Comparison of ENCODE assay signal across 26 cellular contexts in the genomic region with DNA sequence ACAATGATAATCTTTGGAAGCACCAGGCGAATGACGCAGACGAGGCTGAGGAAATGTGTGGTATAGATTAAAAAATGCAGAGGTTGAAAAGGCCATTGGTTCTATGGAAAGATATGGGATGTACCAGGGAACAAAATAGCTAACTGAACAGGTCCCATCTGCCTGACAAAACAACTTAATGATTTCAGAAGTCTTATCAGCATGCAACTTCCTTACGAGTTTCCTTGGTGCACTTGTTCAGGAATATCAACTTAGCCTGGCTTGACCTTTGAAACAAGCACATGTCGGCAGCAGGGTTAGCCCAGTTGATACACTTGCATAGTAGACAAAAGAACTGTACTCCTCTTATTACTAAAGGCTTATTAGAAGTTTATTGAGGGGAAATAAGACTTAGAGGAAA.
"Had no signal": no experiment of that assay in that cellular context is flagged by ENCODE, and none has a peak within 500 bp of the region (broad histone marks: within the 10 kb centered on the region; RNA-seq: fewer than 3 reads in every experiment).

No MANE protein-coding gene starts in this region.

- H3K36me3 ChIP-seq: stomach, suprapubic skin, thoracic aorta, thyroid gland, tibial artery, tibial nerve, transverse colon, upper lobe of left lung, upper lobe of right lung, uterus, vagina had no signal

- H3K4me3 ChIP-seq: stomach, suprapubic skin, testis, thoracic aorta, thyroid gland, tibial artery, tibial nerve, transverse colon, upper lobe of left lung, upper lobe of right lung, uterus, vagina had no signal

- H3K4me1 ChIP-seq: stomach, suprapubic skin, testis, thyroid gland, tibial artery, tibial nerve, transverse colon, upper lobe of left lung, upper lobe of right lung, uterus, vagina had no signal

- H3K9me3 ChIP-seq: stomach, suprapubic skin, testis, thoracic aorta, thyroid gland, tibial artery, tibial nerve, transverse colon, upper lobe of left lung, upper lobe of right lung, uterus, vagina had no signal

- ATAC-seq: stimulated activated effector memory CD8-positive, alpha-beta T cell treated with anti-CD3 and anti-CD28 coated beads, Interleukin-12 subunit alpha, Interleukin-12 subunit beta, amount 100 ng/mL, for 72 hours; stimulated activated memory B cell treated with anti-CD40 and anti-IgM and Interleukin-4, amounts not matched to agents 10 μg/mL and 1 μg/mL and 100 μg/mL, for 72 hours; stimulated activated naive B cell treated with anti-CD40 and anti-IgM and Interleukin-4, amounts not matched to agents 10 μg/mL and 1 μg/mL and 100 μg/mL, for 72 hours; stimulated activated naive CD8-positive, alpha-beta T cell treated with anti-CD3 and anti-CD28 coated beads, Interleukin-15, amount 100 ng/mL, for 72 hours; stimulated activated naive CD8-positive, alpha-beta T cell treated with anti-CD3 and anti-CD28 coated beads, Interleukin-15, Interleukin-2, amounts not matched to agents 100 U/mL and 50 U/mL, for 24 hours; upper lobe of right lung had no signal

- H3K27me3 ChIP-seq: stomach, suprapubic skin, testis, thyroid gland, tibial artery, tibial nerve, transverse colon, upper lobe of left lung, upper lobe of right lung, uterus, vagina had no signal

- H3K27ac ChIP-seq: stomach, suprapubic skin, testis, thoracic aorta, thyroid gland, tibial artery, transverse colon, upper lobe of left lung, upper lobe of right lung, uterus had no signal

- DNase-seq: stimulated activated CD4-positive, alpha-beta T cell treated with anti-CD3 and anti-CD28 coated beads, Interleukin-2, amount 100 ng/mL, for 48 hours; stimulated activated CD4-positive, alpha-beta T cell treated with anti-CD3 and anti-CD28 coated beads, Interleukin-4, amount 100 ng/mL, for 1 hour; stimulated activated CD4-positive, alpha-beta T cell treated with anti-CD3 and anti-CD28 coated beads, Interleukin-4, amount 100 ng/mL, for 24 hours; stimulated activated CD4-positive, alpha-beta T cell treated with anti-CD3 and anti-CD28 coated beads, Interleukin-4, amount 100 ng/mL, for 4 hours; stimulated activated CD8-positive, alpha-beta memory T cell treated with anti-CD3 and anti-CD28 coated beads, Interleukin-4, amount 100 ng/mL, for 48 hours; stimulated activated naive B cell treated with anti-CD40 and anti-IgM and Interleukin-4, amounts not matched to agents 10 μg/mL and 1 μg/mL and 100 μg/mL, for 72 hours; stimulated activated naive CD4-positive, alpha-beta T cell; stimulated activated naive CD4-positive, alpha-beta T cell treated with Interleukin-2 at 50 U/mL for 16 hours; stimulated activated naive CD8-positive, alpha-beta T cell treated with anti-CD3 and anti-CD28 coated beads, Interleukin-15, amount 100 ng/mL, for 72 hours; stimulated activated naive CD8-positive, alpha-beta T cell treated with anti-CD3 and anti-CD28 coated beads, Interleukin-15, Interleukin-2, amounts not matched to agents 100 U/mL and 50 U/mL, for 24 hours; stomach; substantia nigra; testis; thyroid gland; tibial artery; transverse colon; trophoblast cell; upper lobe of left lung; upper lobe of right lung; uterus had no signal
